1 cellular context compared by ENCODE assay signal in genomic region chr16:3046506-3047386, GRCh38.
TF ChIP-seq lines count a peak whose summit lies in the region.

Gene MMP25 (plus strand): TSS chr16:3046561. CDS start chr16:3046918, 357 bp downstream.

TF ChIP-seq in H1, 55 proteins besides CTCF, POLR2A, EP300 and RAD21 (continued from another document):
- 0 out of 2 replicates have a peak, but pooled peaks have one; percentile 13 for TF ChIP-seq GABPA (IDR thresholded peaks at IDR 0.05; ENCODE audit: borderline replicate concordance, insufficient read depth, low read length)
